Comparison of ENCODE assay signal across 8 cellular contexts in the genomic region with DNA sequence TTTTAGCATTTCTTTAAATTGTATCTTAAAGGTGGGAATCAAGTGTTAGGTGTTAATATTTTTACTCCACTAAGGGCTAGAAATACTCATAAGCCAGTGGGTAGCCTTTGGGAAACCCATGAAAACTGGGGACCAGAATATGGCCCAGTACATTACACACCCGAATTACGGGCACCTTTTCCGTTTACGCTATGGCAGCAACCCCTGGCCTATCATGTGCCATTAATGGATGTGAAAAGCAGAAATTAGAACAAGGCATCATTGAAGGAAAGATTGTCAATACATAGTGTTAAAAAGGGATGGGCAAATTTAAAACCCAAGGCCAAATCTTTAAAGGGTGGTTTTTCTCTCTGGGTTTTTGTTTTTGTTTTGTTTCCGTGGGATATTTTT. TPM values are rescaled to one million over a fixed set of nuclear protein-coding genes. Genes with fewer than 3 reads are reported as not detected.
DNase-seq lines count a peak whose midpoint lies in the region; ATAC-seq and TF ChIP-seq lines count a peak whose summit lies in the region.

No MANE protein-coding gene starts in this region.

- H3K36me3 ChIP-seq in thoracic aorta: peaks cover 6% of the 10 kb centered on the region

- peaks cover 36% of the 10 kb centered on the region for H3K4me1 Mint-ChIP-seq in activated CD4-positive, alpha-beta T cell treated with anti-CD3 and anti-CD28 coated beads, Interleukin-2, amount 10 ng/mL, durations not matched to agents 24 days and 14 days
- H3K4me1 Mint-ChIP-seq in activated CD8-positive, alpha-beta T cell treated with anti-CD3 and anti-CD28 coated beads, Interleukin-2, amount 10 ng/mL, durations not matched to agents 7 days and 5 days (ENCODE audit: low read depth): peaks cover 27% of the 10 kb centered on the region
- peaks cover 10 to 11% of the 10 kb centered on the region in 2 donors for H3K4me1 Mint-ChIP-seq in immature natural killer cell

- H3K9me3 Mint-ChIP-seq in activated CD4-positive, alpha-beta T cell treated with anti-CD3 and anti-CD28 coated beads, Interleukin-2, amount 10 ng/mL, durations not matched to agents 24 days and 14 days: no peaks in the 10 kb centered on the region
- no peaks in the 10 kb centered on the region for H3K9me3 Mint-ChIP-seq in activated CD8-positive, alpha-beta T cell treated with anti-CD3 and anti-CD28 coated beads, Interleukin-2, amount 10 ng/mL, durations not matched to agents 7 days and 5 days (ENCODE audit: insufficient read depth)
- no peaks in the 10 kb centered on the region for H3K9me3 Mint-ChIP-seq in immature natural killer cell

- no peak for TF ChIP-seq CTCF in thoracic aorta (IDR thresholded peaks at IDR 0.05)

- H3K4me3 ChIP-seq in thoracic aorta: peak overlapping the region; percentile 91

- H3K4me1 ChIP-seq in thoracic aorta (ENCODE audit: control insufficient read depth in 1 of 2, low read depth in 2 of 2): peaks cover 16 to 28% of the 10 kb centered on the region in 2 donors

- POLR2A ChIA-PET in activated CD8-positive, alpha-beta T cell treated with anti-CD3 and anti-CD28 coated beads, Interleukin-2, amount 10 ng/mL, durations not matched to agents 7 days and 5 days (lab: Charles Lee): no interaction called here

- CTCF ChIA-PET in activated CD8-positive, alpha-beta T cell treated with anti-CD3 and anti-CD28 coated beads, Interleukin-2, amount 10 ng/mL, durations not matched to agents 7 days and 5 days (lab: Charles Lee): no interaction called here

- H3K9me3 ChIP-seq in thoracic aorta: no peaks in the 10 kb centered on the region

- H3K27ac Mint-ChIP-seq in activated CD4-positive, alpha-beta T cell treated with anti-CD3 and anti-CD28 coated beads, Interleukin-2, amount 10 ng/mL, durations not matched to agents 24 days and 14 days: peak overlapping the region; percentile 76
- peak overlapping the region; percentile 80 for H3K27ac Mint-ChIP-seq in activated CD8-positive, alpha-beta T cell treated with anti-CD3 and anti-CD28 coated beads, Interleukin-2, amount 10 ng/mL, durations not matched to agents 7 days and 5 days
- peak overlapping the region; percentile 32 to 84 (median 58) for H3K27ac Mint-ChIP-seq in immature natural killer cell

- ATAC-seq in activated CD8-positive, alpha-beta T cell treated with anti-CD3 and anti-CD28 coated beads, Interleukin-2, amount 10 ng/mL, durations not matched to agents 7 days and 5 days: no peak
- no peak for ATAC-seq in thoracic aorta (ENCODE audit: insufficient number of reproducible peaks, low FRiP score, low read depth)
- ATAC-seq in GM19452 (IDR thresholded peaks at IDR 0.05; ENCODE audit: unreplicated experiment): no peak
- no peak for ATAC-seq in sciatic nerve

- H3K4me3 Mint-ChIP-seq in activated CD4-positive, alpha-beta T cell treated with anti-CD3 and anti-CD28 coated beads, Interleukin-2, amount 10 ng/mL, durations not matched to agents 24 days and 14 days: peak overlapping the region; percentile 79
- H3K4me3 Mint-ChIP-seq in activated CD8-positive, alpha-beta T cell treated with anti-CD3 and anti-CD28 coated beads, Interleukin-2, amount 10 ng/mL, durations not matched to agents 7 days and 5 days: peak overlapping the region; percentile 71
- peak overlapping the region; percentile 72 to 91 (median 87) for H3K4me3 Mint-ChIP-seq in immature natural killer cell

- H3K27me3 ChIP-seq in thoracic aorta (replicated peaks; ENCODE audit: insufficient read depth): no peaks in the 10 kb centered on the region

- H3K27ac ChIP-seq in thoracic aorta: peak overlapping the region; percentile 86

- intact Hi-C loops in activated CD4-positive, alpha-beta T cell treated with anti-CD3 and anti-CD28 coated beads, Interleukin-2, amount 10 ng/mL, durations not matched to agents 24 days and 14 days (cut with micrococcal nuclease): loop anchor here (1.0 to 5.0 kb wide), 7 partner anchors 42 to 344 kb away; partner anchors contain the start of genes DTYMK, HDLBP, PPP1R7 and SEPTIN2
- intact Hi-C loops in sciatic nerve (cut with DNase I): no loop called here

- peaks cover 20% of the 10 kb centered on the region for H3K36me3 Mint-ChIP-seq in activated CD4-positive, alpha-beta T cell treated with anti-CD3 and anti-CD28 coated beads, Interleukin-2, amount 10 ng/mL, durations not matched to agents 24 days and 14 days (ENCODE audit: low read depth)
- peaks cover 27% of the 10 kb centered on the region for H3K36me3 Mint-ChIP-seq in activated CD8-positive, alpha-beta T cell treated with anti-CD3 and anti-CD28 coated beads, Interleukin-2, amount 10 ng/mL, durations not matched to agents 7 days and 5 days (ENCODE audit: low read depth)
- H3K36me3 Mint-ChIP-seq in immature natural killer cell: peaks cover 8 to 16% (median 13%) of the 10 kb centered on the region in 3 donors

- no peak for DNase-seq in activated CD4-positive, alpha-beta T cell treated with anti-CD3 and anti-CD28 coated beads, Interleukin-2, amount 10 ng/mL, durations not matched to agents 24 days and 14 days
- no peak for DNase-seq in activated CD4-positive, alpha-beta T cell treated with anti-CD3 and anti-CD28 coated beads for 4 hours
- DNase-seq in activated CD8-positive, alpha-beta T cell treated with anti-CD3 and anti-CD28 coated beads, Interleukin-2, amount 10 ng/mL, durations not matched to agents 7 days and 5 days: no peak
- DNase-seq in immature natural killer cell (no peak), thoracic aorta (ENCODE audit: low spot score) (no peak), sciatic nerve (ENCODE audit: low spot score) (no peak), HuH-7 (ENCODE audit: low spot score) (no peak)

- H3K27me3 Mint-ChIP-seq in activated CD4-positive, alpha-beta T cell treated with anti-CD3 and anti-CD28 coated beads, Interleukin-2, amount 10 ng/mL, durations not matched to agents 24 days and 14 days: no peaks in the 10 kb centered on the region
- H3K27me3 Mint-ChIP-seq in activated CD8-positive, alpha-beta T cell treated with anti-CD3 and anti-CD28 coated beads, Interleukin-2, amount 10 ng/mL, durations not matched to agents 7 days and 5 days (ENCODE audit: low read depth): no peaks in the 10 kb centered on the region
- peaks cover 0 to 4% (median 3%) of the 10 kb centered on the region in 3 donors for H3K27me3 Mint-ChIP-seq in immature natural killer cell (ENCODE audit: low read depth in 3 of 3)

RNA-seq across cellular contexts. Expression of gene FARP2, which starts 0.8 kb away (rescaled TPM):
- 36.5 and 43.1 TPM in 2 replicates for total RNA-seq in activated CD4-positive, alpha-beta T cell treated with anti-CD3 and anti-CD28 coated beads, Interleukin-2, amount 10 ng/mL, durations not matched to agents 24 days and 14 days
- total RNA-seq in activated CD8-positive, alpha-beta T cell treated with anti-CD3 and anti-CD28 coated beads, Interleukin-2, amount 10 ng/mL, durations not matched to agents 7 days and 5 days: 10 to 100 TPM; 19.3 to 22.7 TPM
- 1 to 10 TPM; 5.3 to 8.3 (median 8.2) TPM for polyA plus RNA-seq in immature natural killer cell
- total RNA-seq in thoracic aorta: 10 to 100 TPM; 48.1 to 67.4 TPM
- 69.7 TPM for total RNA-seq in sciatic nerve

RNA-seq across cellular contexts. Expression of gene SEPTIN2, which starts 41.1 kb away (rescaled TPM):
- 212 and 215 TPM in 2 replicates for total RNA-seq in activated CD4-positive, alpha-beta T cell treated with anti-CD3 and anti-CD28 coated beads, Interleukin-2, amount 10 ng/mL, durations not matched to agents 24 days and 14 days
- total RNA-seq in activated CD8-positive, alpha-beta T cell treated with anti-CD3 and anti-CD28 coated beads, Interleukin-2, amount 10 ng/mL, durations not matched to agents 7 days and 5 days: 100 to 1,000 TPM; 247 TPM
- polyA plus RNA-seq in immature natural killer cell: 100 to 1,000 TPM; 204 to 249 (median 207) TPM
- 100 to 1,000 TPM; 289 to 405 TPM for total RNA-seq in thoracic aorta
- total RNA-seq in sciatic nerve: 315 TPM

RNA-seq across cellular contexts. Expression of gene HDLBP, which starts 41.4 kb away (rescaled TPM):
- 266 and 270 TPM in 2 replicates for total RNA-seq in activated CD4-positive, alpha-beta T cell treated with anti-CD3 and anti-CD28 coated beads, Interleukin-2, amount 10 ng/mL, durations not matched to agents 24 days and 14 days
- 100 to 1,000 TPM; 186 to 187 TPM for total RNA-seq in activated CD8-positive, alpha-beta T cell treated with anti-CD3 and anti-CD28 coated beads, Interleukin-2, amount 10 ng/mL, durations not matched to agents 7 days and 5 days
- 10 to 100 TPM; 20.4 to 71.7 (median 31.5) TPM for polyA plus RNA-seq in immature natural killer cell
- total RNA-seq in thoracic aorta (100 to 1,000 TPM; 404 to 447 TPM), sciatic nerve (398 TPM)
